In the genomic region with DNA sequence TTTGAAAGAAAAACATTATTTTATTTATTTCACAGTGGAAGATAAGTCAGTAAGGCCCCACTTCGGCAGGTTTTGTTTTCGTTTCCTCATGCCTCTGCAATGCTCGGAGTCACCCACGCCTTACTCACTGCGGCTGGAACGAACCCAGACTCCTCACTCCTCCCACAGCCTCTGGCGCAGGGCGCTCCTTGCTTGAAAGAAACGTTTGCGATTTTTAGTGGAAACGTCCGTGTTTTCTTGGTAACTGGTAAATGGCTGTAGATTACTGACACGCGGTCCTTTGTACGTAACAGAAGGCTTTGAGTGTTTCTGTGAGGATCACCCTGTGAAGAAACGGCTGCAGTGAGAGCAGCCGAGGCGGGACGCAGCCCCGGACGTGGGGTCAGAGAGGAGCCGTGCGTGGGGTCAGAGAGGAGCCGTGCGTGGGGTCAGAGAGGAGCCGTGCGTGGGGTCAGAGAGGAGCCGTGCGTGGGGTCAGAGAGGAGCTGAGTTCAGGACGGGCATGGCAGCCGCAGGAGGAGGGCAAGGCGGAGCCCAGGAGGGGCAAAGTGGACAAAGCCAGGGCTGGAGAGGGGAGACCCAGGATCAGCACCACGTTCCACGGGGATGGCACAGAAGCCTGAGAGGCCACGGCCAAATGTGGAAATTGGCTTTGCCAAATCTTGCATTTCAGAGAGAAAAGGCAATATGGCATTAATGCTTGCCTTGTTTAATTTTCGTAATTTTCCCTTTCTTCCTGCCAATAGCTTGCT, we compare ENCODE assay signal across 10 cellular contexts.
DNase-seq lines count a peak whose midpoint lies in the region; ATAC-seq and TF ChIP-seq lines count a peak whose summit lies in the region.
"Had no signal": no experiment of that assay in that cellular context is flagged by ENCODE, and none has a peak within 500 bp of the region (broad histone marks: within the 10 kb centered on the region; RNA-seq: fewer than 3 reads in every experiment).

No MANE protein-coding gene starts in this region.

- peak overlapping the region in 2 of 3 donors; percentile 50 to 62 for H3K4me3 ChIP-seq in breast epithelium
- H3K4me3 ChIP-seq in left lung: no peak overlapping the region
- peak overlapping the region; percentile 56 to 64 for H3K4me3 ChIP-seq in testis

- H3K36me3 Mint-ChIP-seq in activated CD4-positive, alpha-beta memory T cell treated with anti-CD3 and anti-CD28 coated beads, Interleukin-2, amount 10 ng/mL, durations not matched to agents 7 days and 5 days (ENCODE audit: low read depth): no peaks in the 10 kb centered on the region
- no peaks in the 10 kb centered on the region for H3K36me3 Mint-ChIP-seq in activated CD4-positive, alpha-beta T cell treated with anti-CD3 and anti-CD28 coated beads, Interleukin-2, amount 10 ng/mL, durations not matched to agents 7 days and 5 days (ENCODE audit: low read depth)
- H3K36me3 Mint-ChIP-seq: activated naive CD4-positive, alpha-beta T cell treated with anti-CD3 and anti-CD28 coated beads, Interleukin-2, amount 50 U/mL, for 24 hours had no signal

- intact Hi-C loops in breast epithelium (cut with DNase I; ENCODE audit: low total_unique reads): no loop called here
- intact Hi-C loops in left lung (cut with DNase I): no loop called here
- intact Hi-C loops in testis (cut with DNase I; ENCODE audit: low total_unique reads): no loop called here

- TF ChIP-seq CTCF in breast epithelium (IDR thresholded peaks at IDR 0.05) (no peak), left lung (IDR thresholded peaks at IDR 0.05) (no peak), testis (IDR thresholded peaks at IDR 0.05) (no peak)

- no peak overlapping the region for H3K4me3 Mint-ChIP-seq in activated CD4-positive, alpha-beta memory T cell treated with anti-CD3 and anti-CD28 coated beads, Interleukin-2, amount 10 ng/mL, durations not matched to agents 7 days and 5 days
- H3K4me3 Mint-ChIP-seq in activated CD4-positive, alpha-beta T cell treated with anti-CD3 and anti-CD28 coated beads, Interleukin-2, amount 10 ng/mL, durations not matched to agents 7 days and 5 days: no peak overlapping the region
- H3K4me3 Mint-ChIP-seq: activated naive CD4-positive, alpha-beta T cell treated with anti-CD3 and anti-CD28 coated beads, Interleukin-2, amount 50 U/mL, for 24 hours had no signal

- POLR2A ChIA-PET in activated CD4-positive, alpha-beta memory T cell treated with anti-CD3 and anti-CD28 coated beads, Interleukin-2, amount 10 ng/mL, durations not matched to agents 7 days and 5 days (lab: Charles Lee): no interaction called here
- POLR2A ChIA-PET in activated CD4-positive, alpha-beta T cell treated with anti-CD3 and anti-CD28 coated beads, Interleukin-2, amount 10 ng/mL, durations not matched to agents 7 days and 5 days (lab: Charles Lee): no interaction called here

- 17 to 27% methylated on average over 36 of the region's 36 CpGs for WGBS in testis, 2 donors

- H3K27me3 ChIP-seq in breast epithelium (no peaks in the 10 kb centered on the region), left lung (no peaks in the 10 kb centered on the region), testis (no peaks in the 10 kb centered on the region)

- ATAC-seq in left lung: peak; percentile 80
- no peak for ATAC-seq in GM21723 (IDR thresholded peaks at IDR 0.05; ENCODE audit: unreplicated experiment)
- ATAC-seq: stimulated activated naive CD8-positive, alpha-beta T cell treated with anti-CD3 and anti-CD28 coated beads, Interleukin-15, Interleukin-2, amounts not matched to agents 100 U/mL and 50 U/mL, for 24 hours had no signal

- CTCF ChIA-PET in activated CD4-positive, alpha-beta memory T cell treated with anti-CD3 and anti-CD28 coated beads, Interleukin-2, amount 10 ng/mL, durations not matched to agents 7 days and 5 days (lab: Charles Lee): no interaction called here
- CTCF ChIA-PET in activated CD4-positive, alpha-beta T cell treated with anti-CD3 and anti-CD28 coated beads, Interleukin-2, amount 10 ng/mL, durations not matched to agents 7 days and 5 days (lab: Charles Lee): interaction anchor here (0.6 kb wide), 1 partner anchor 245 kb away, joined by 3 read pairs; no protein-coding TSS in a partner anchor

- DNase-seq in HK-2 (ENCODE audit: unreplicated experiment) (peak; percentile 20), breast epithelium (ENCODE audit: low spot score in 2 of 2) (peak; percentile 79 to 84), left lung (peak in 1 of 2 donors; percentile 69), testis (peak; percentile 83)
- no peak for DNase-seq in stimulated activated CD4-positive, alpha-beta T cell treated with anti-CD3 and anti-CD28 coated beads, Interleukin-4, amount 100 ng/mL, for 24 hours
- DNase-seq in activated CD4-positive, alpha-beta memory T cell treated with anti-CD3 and anti-CD28 coated beads, Interleukin-2, amount 10 ng/mL, durations not matched to agents 7 days and 5 days: no peak
- DNase-seq in activated CD4-positive, alpha-beta T cell treated with anti-CD3 and anti-CD28 coated beads, Interleukin-2, amount 10 ng/mL, durations not matched to agents 7 days and 5 days: no peak
- DNase-seq: stimulated activated naive CD8-positive, alpha-beta T cell treated with anti-CD3 and anti-CD28 coated beads, Interleukin-15, Interleukin-2, amounts not matched to agents 100 U/mL and 50 U/mL, for 24 hours had no signal

- peaks cover 5% of the 10 kb centered on the region for H3K9me3 Mint-ChIP-seq in activated CD4-positive, alpha-beta memory T cell treated with anti-CD3 and anti-CD28 coated beads, Interleukin-2, amount 10 ng/mL, durations not matched to agents 7 days and 5 days
- H3K9me3 Mint-ChIP-seq in activated CD4-positive, alpha-beta T cell treated with anti-CD3 and anti-CD28 coated beads, Interleukin-2, amount 10 ng/mL, durations not matched to agents 7 days and 5 days: no peaks in the 10 kb centered on the region
- H3K9me3 Mint-ChIP-seq: activated naive CD4-positive, alpha-beta T cell treated with anti-CD3 and anti-CD28 coated beads, Interleukin-2, amount 50 U/mL, for 24 hours had no signal

- no peaks in the 10 kb centered on the region for H3K27me3 Mint-ChIP-seq in activated CD4-positive, alpha-beta memory T cell treated with anti-CD3 and anti-CD28 coated beads, Interleukin-2, amount 10 ng/mL, durations not matched to agents 7 days and 5 days
- H3K27me3 Mint-ChIP-seq in activated CD4-positive, alpha-beta T cell treated with anti-CD3 and anti-CD28 coated beads, Interleukin-2, amount 10 ng/mL, durations not matched to agents 7 days and 5 days: no peaks in the 10 kb centered on the region
- H3K27me3 Mint-ChIP-seq: activated naive CD4-positive, alpha-beta T cell treated with anti-CD3 and anti-CD28 coated beads, Interleukin-2, amount 50 U/mL, for 24 hours had no signal

- no peak for TF ChIP-seq POLR2A in breast epithelium (IDR thresholded peaks at IDR 0.05)
- TF ChIP-seq POLR2A in testis (IDR thresholded peaks at IDR 0.05): no peak

- H3K27ac ChIP-seq in breast epithelium: peak overlapping the region; percentile 82 to 96
- H3K27ac ChIP-seq in left lung: peak overlapping the region; percentile 20 to 77
- H3K27ac ChIP-seq in testis: peak overlapping the region; percentile 58 to 82

- H3K4me1 Mint-ChIP-seq in activated CD4-positive, alpha-beta memory T cell treated with anti-CD3 and anti-CD28 coated beads, Interleukin-2, amount 10 ng/mL, durations not matched to agents 7 days and 5 days: no peaks in the 10 kb centered on the region
- no peaks in the 10 kb centered on the region for H3K4me1 Mint-ChIP-seq in activated CD4-positive, alpha-beta T cell treated with anti-CD3 and anti-CD28 coated beads, Interleukin-2, amount 10 ng/mL, durations not matched to agents 7 days and 5 days
- H3K4me1 Mint-ChIP-seq: activated naive CD4-positive, alpha-beta T cell treated with anti-CD3 and anti-CD28 coated beads, Interleukin-2, amount 50 U/mL, for 24 hours had no signal

- no peaks in the 10 kb centered on the region for H3K4me1 ChIP-seq in breast epithelium
- no peaks in the 10 kb centered on the region for H3K4me1 ChIP-seq in left lung
- peaks cover 4% of the 10 kb centered on the region for H3K4me1 ChIP-seq in testis

- H3K27ac Mint-ChIP-seq in activated CD4-positive, alpha-beta memory T cell treated with anti-CD3 and anti-CD28 coated beads, Interleukin-2, amount 10 ng/mL, durations not matched to agents 7 days and 5 days: no peak overlapping the region
- no peak overlapping the region for H3K27ac Mint-ChIP-seq in activated CD4-positive, alpha-beta T cell treated with anti-CD3 and anti-CD28 coated beads, Interleukin-2, amount 10 ng/mL, durations not matched to agents 7 days and 5 days
- H3K27ac Mint-ChIP-seq: activated naive CD4-positive, alpha-beta T cell treated with anti-CD3 and anti-CD28 coated beads, Interleukin-2, amount 50 U/mL, for 24 hours had no signal

- H3K9me3 ChIP-seq in breast epithelium: no peaks in the 10 kb centered on the region
- no peaks in the 10 kb centered on the region for H3K9me3 ChIP-seq in left lung
- H3K9me3 ChIP-seq in testis: no peaks in the 10 kb centered on the region

- no peaks in the 10 kb centered on the region for H3K36me3 ChIP-seq in breast epithelium
- H3K36me3 ChIP-seq in left lung: no peaks in the 10 kb centered on the region
- H3K36me3 ChIP-seq in testis (ENCODE audit: low read depth, missing control alignments): no peaks in the 10 kb centered on the region

Comparison
In these comparisons a context has a peak if more than half of its experiments do, and no peak if none do; other contexts are left out.
1. DNase-seq: peak in HK-2 (single experiment), breast epithelium (2 of 2) and testis (single experiment); none in stimulated activated CD4-positive, alpha-beta T cell treated with anti-CD3 and anti-CD28 coated beads, Interleukin-4, amount 100 ng/mL, for 24 hours (single experiment), activated CD4-positive, alpha-beta memory T cell treated with anti-CD3 and anti-CD28 coated beads, Interleukin-2, amount 10 ng/mL, durations not matched to agents 7 days and 5 days (single experiment) and activated CD4-positive, alpha-beta T cell treated with anti-CD3 and anti-CD28 coated beads, Interleukin-2, amount 10 ng/mL, durations not matched to agents 7 days and 5 days (single experiment).
2. H3K4me3 ChIP-seq: peak in breast epithelium (2 of 3) and testis (2 of 2); none in left lung (0 of 2).
3. Peak in every context shown above with its lines, with median percentiles within 50 percentile points of each other: H3K27ac ChIP-seq.